Comparison of ENCODE assay signal across 8 cellular contexts in genomic region chr9:37025381-37026084, GRCh38. TPM values are rescaled to one million over a fixed set of nuclear protein-coding genes. Genes with fewer than 3 reads are reported as not detected.
DNase-seq lines count a peak whose midpoint lies in the region; ATAC-seq and TF ChIP-seq lines count a peak whose summit lies in the region.

No MANE protein-coding gene starts in this region.

- WGBS in testis, 2 donors, result 2% methylated on average over 20 to 33 of the region's 34 CpGs

- no peak overlapping the region for H2AFZ ChIP-seq in OCI-LY7 (ENCODE audit: low read length)

- H3K27ac Mint-ChIP-seq in activated CD4-positive, alpha-beta T cell treated with anti-CD3 and anti-CD28 coated beads for 36 hours, result no peak overlapping the region
- peak overlapping the region; percentile 97 for H3K27ac Mint-ChIP-seq in stimulated activated naive B cell treated with anti-CD40 and anti-IgM and Interleukin-4, amounts not matched to agents 10 μg/mL and 1 μg/mL and 100 μg/mL, for 72 hours

- H3K4me1 ChIP-seq in OCI-LY7 (ENCODE audit: insufficient read depth, low read length, poor library complexity, severe bottlenecking) (peaks cover 84% of the 10 kb centered on the region), testis (peaks cover 14% of the 10 kb centered on the region)

- BruUV-seq in OCI-LY7 (replicated peaks; lab: Mats Ljungman, UMichigan), result no TSS peak

- intact Hi-C loops in activated CD4-positive, alpha-beta T cell treated with anti-CD3 and anti-CD28 coated beads for 36 hours (cut with DNase I, micrococcal nuclease), result loop anchor here (2.0 to 5.0 kb wide), 4 partner anchors 53 to 567 kb away; partner anchors contain the start of genes POLR1E (in 1 of the 2), TOMM5 (in 1 of the 2) and ZCCHC7 (in 1 of the 2)
- intact Hi-C loops in OCI-LY7 (cut with micrococcal nuclease; ENCODE audit: unreplicated experiment) (no loop called here), testis (cut with DNase I; ENCODE audit: low total_unique reads) (no loop called here)

- H3K27me3 ChIP-seq in testis, result no peaks in the 10 kb centered on the region

- H4K20me1 ChIP-seq in OCI-LY7 (ENCODE audit: insufficient read depth, low read length), result peaks cover 53% of the 10 kb centered on the region

- peaks cover 80% of the 10 kb centered on the region for H3K36me3 ChIP-seq in OCI-LY7 (ENCODE audit: insufficient read depth, low read length)
- no peaks in the 10 kb centered on the region for H3K36me3 ChIP-seq in testis (ENCODE audit: low read depth, missing control alignments)

- ATAC-seq in activated CD4-positive, alpha-beta T cell treated with anti-CD3 and anti-CD28 coated beads for 36 hours, result no peak
- ATAC-seq in stimulated activated naive B cell treated with anti-CD40 and anti-IgM and Interleukin-4, amounts not matched to agents 10 μg/mL and 1 μg/mL and 100 μg/mL, for 72 hours (replicated peaks), result no peak

- H3K9me3 Mint-ChIP-seq in activated CD4-positive, alpha-beta T cell treated with anti-CD3 and anti-CD28 coated beads for 36 hours (ENCODE audit: low read depth), result no peaks in the 10 kb centered on the region
- H3K9me3 Mint-ChIP-seq in stimulated activated naive B cell treated with anti-CD40 and anti-IgM and Interleukin-4, amounts not matched to agents 10 μg/mL and 1 μg/mL and 100 μg/mL, for 72 hours, result no peaks in the 10 kb centered on the region

- H3K9me2 ChIP-seq in OCI-LY7 (ENCODE audit: insufficient read depth, low read length), result no peaks in the 10 kb centered on the region

- H3K36me3 Mint-ChIP-seq in activated CD4-positive, alpha-beta T cell treated with anti-CD3 and anti-CD28 coated beads for 36 hours (ENCODE audit: low read depth), result no peaks in the 10 kb centered on the region
- peaks cover 65 to 72% of the 10 kb centered on the region in 2 donors for H3K36me3 Mint-ChIP-seq in stimulated activated naive B cell treated with anti-CD40 and anti-IgM and Interleukin-4, amounts not matched to agents 10 μg/mL and 1 μg/mL and 100 μg/mL, for 72 hours

- H3K9me3 ChIP-seq in OCI-LY7 (ENCODE audit: low read length) (no peaks in the 10 kb centered on the region), testis (no peaks in the 10 kb centered on the region)

- DNase-seq in activated CD4-positive, alpha-beta T cell treated with anti-CD3 and anti-CD28 coated beads for 36 hours, result no peak
- DNase-seq in activated CD4-positive, alpha-beta T cell treated with anti-CD3 and anti-CD28 coated beads, Interleukin-2, amount 50 U/mL, for 48 hours, result no peak
- no peak for DNase-seq in OCI-LY7 (ENCODE audit: low spot score)
- DNase-seq in fibroblast of the aortic adventitia (ENCODE audit: low read depth), result no peak
- no peak for DNase-seq in stimulated activated naive B cell treated with anti-CD40 and anti-IgM and Interleukin-4, amounts not matched to agents 10 μg/mL and 1 μg/mL and 100 μg/mL, for 72 hours
- DNase-seq in stimulated activated CD4-positive, alpha-beta T cell treated with anti-CD3 and anti-CD28 coated beads, Interleukin-2, amount 100 ng/mL, for 48 hours, result no peak
- no peak for DNase-seq in testis
- DNase-seq in SHP77 (lab: John Stamatoyannopoulos, UW), result no peak

- peak overlapping the region; percentile 88 for H3K4me3 ChIP-seq in OCI-LY7 (ENCODE audit: low read depth, low read length, poor library complexity, severe bottlenecking)
- peak overlapping the region; percentile 45 for H3K4me3 ChIP-seq in fibroblast of the aortic adventitia (ENCODE audit: low read depth, low read length)
- peak overlapping the region in 1 of 2 donors; percentile 5 for H3K4me3 ChIP-seq in testis

- H3K27ac ChIP-seq in OCI-LY7 (ENCODE audit: low read depth, low read length, poor library complexity, severe bottlenecking) (no peak overlapping the region), testis (no peak overlapping the region)

- TF ChIP-seq POLR2A in testis (IDR thresholded peaks at IDR 0.05), result no peak

- H3K4me2 ChIP-seq in OCI-LY7 (ENCODE audit: low read length), result peak overlapping the region; percentile 98

- POLR2A ChIA-PET in activated CD4-positive, alpha-beta T cell treated with anti-CD3 and anti-CD28 coated beads for 36 hours (lab: Charles Lee), result no interaction called here
- POLR2A ChIA-PET in OCI-LY7 (lab: Charles Lee), result interaction anchor here (0.5 to 2.9 kb wide), 3 partner anchors 21 to 54 kb away, joined by 3 to 11 read pairs (median 4); no protein-coding TSS in a partner anchor

- CTCF ChIA-PET in activated CD4-positive, alpha-beta T cell treated with anti-CD3 and anti-CD28 coated beads for 36 hours (lab: Charles Lee), result interaction anchor here (1.1 kb wide), 1 partner anchor 153 kb away, joined by 3 read pairs; no protein-coding TSS in a partner anchor
- CTCF ChIA-PET in OCI-LY7 (lab: Charles Lee; ENCODE audit: unreplicated experiment), result interaction anchor here (0.6 kb wide), 1 partner anchor 39 kb away, joined by 3 read pairs; no protein-coding TSS in a partner anchor

- H3K4me3 Mint-ChIP-seq in activated CD4-positive, alpha-beta T cell treated with anti-CD3 and anti-CD28 coated beads for 36 hours, result peak overlapping the region; percentile 55
- H3K4me3 Mint-ChIP-seq in stimulated activated naive B cell treated with anti-CD40 and anti-IgM and Interleukin-4, amounts not matched to agents 10 μg/mL and 1 μg/mL and 100 μg/mL, for 72 hours, result peak overlapping the region; percentile 89 to 91

- H3K4me1 Mint-ChIP-seq in activated CD4-positive, alpha-beta T cell treated with anti-CD3 and anti-CD28 coated beads for 36 hours, result peaks cover 36% of the 10 kb centered on the region
- peaks cover 40 to 71% of the 10 kb centered on the region in 2 donors for H3K4me1 Mint-ChIP-seq in stimulated activated naive B cell treated with anti-CD40 and anti-IgM and Interleukin-4, amounts not matched to agents 10 μg/mL and 1 μg/mL and 100 μg/mL, for 72 hours

- peaks cover 69% of the 10 kb centered on the region for H3K27me3 Mint-ChIP-seq in activated CD4-positive, alpha-beta T cell treated with anti-CD3 and anti-CD28 coated beads for 36 hours
- no peaks in the 10 kb centered on the region for H3K27me3 Mint-ChIP-seq in stimulated activated naive B cell treated with anti-CD40 and anti-IgM and Interleukin-4, amounts not matched to agents 10 μg/mL and 1 μg/mL and 100 μg/mL, for 72 hours

- TF ChIP-seq CTCF in OCI-LY7 (conservative IDR thresholded peaks at IDR 0.05; ENCODE audit: low read length) (no peak), fibroblast of the aortic adventitia (IDR thresholded peaks at IDR 0.05; ENCODE audit: insufficient read depth, low read length) (no peak), testis (IDR thresholded peaks at IDR 0.05) (no peak)

- H3K79me2 ChIP-seq in OCI-LY7 (ENCODE audit: insufficient read depth, low read depth, low read length), result peaks cover 97% of the 10 kb centered on the region

RNA-seq across cellular contexts. Expression of gene PAX5, which starts 8.5 kb away (rescaled TPM):
- under 1 TPM; 0.21 to 0.51 TPM for total RNA-seq in activated CD4-positive, alpha-beta T cell treated with anti-CD3 and anti-CD28 coated beads for 36 hours
- 50.4 and 62.5 TPM in 2 replicates for total RNA-seq in OCI-LY7 (2014; rRNA removed; shearing (Covaris generic))
- total RNA-seq in OCI-LY7 (2022), result 141 and 148 TPM in 2 replicates
- not detected in 2 replicates for total RNA-seq in fibroblast of the aortic adventitia (ENCODE audit: low replicate concordance)
- total RNA-seq in testis, result 1 to 10 TPM in 1 of 2 donors, under 1 TPM in 1; 0.79 to 1.9 TPM
- 1.3 TPM for polyA plus RNA-seq in testis (ENCODE audit: insufficient read depth, low read depth, low replicate concordance)

Comparison
In these comparisons a context has a peak if more than half of its experiments do, and no peak if none do; other contexts are left out.
1. RNA of gene PAX5, which starts 8.5 kb away (total RNA-seq): 50.4 to 148 TPM in OCI-LY7; 0.79 to 1.9 TPM in testis, 0.21 to 0.51 TPM in activated CD4-positive, alpha-beta T cell treated with anti-CD3 and anti-CD28 coated beads for 36 hours and not detected in fibroblast of the aortic adventitia; every median in the first group is over 10 times any median in the second.
2. intact Hi-C loops: an anchor here in activated CD4-positive, alpha-beta T cell treated with anti-CD3 and anti-CD28 coated beads for 36 hours (2.0 to 5.0 kb wide); none called in OCI-LY7 and testis.